7 cellular contexts compared by ENCODE assay signal in the genomic region with DNA sequence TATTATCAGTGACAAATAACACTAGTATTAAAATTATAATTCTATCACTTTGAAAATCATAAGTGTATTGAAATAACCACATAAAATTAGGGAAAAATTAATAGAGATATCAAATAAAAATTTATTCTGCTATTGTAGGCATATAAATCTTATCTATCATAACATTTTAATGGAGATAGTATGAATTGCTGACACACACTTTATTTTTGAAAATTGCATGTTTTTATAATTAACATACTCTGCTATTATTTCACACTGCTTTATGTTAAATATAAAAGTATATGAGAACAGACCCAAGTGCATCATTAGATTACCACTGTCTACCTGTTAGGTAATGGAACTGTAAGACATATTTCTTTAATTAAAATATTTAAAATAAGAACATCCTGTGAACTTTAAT.
"Had no signal": no experiment of that assay in that cellular context is flagged by ENCODE, and none has a peak within 500 bp of the region (broad histone marks: within the 10 kb centered on the region; RNA-seq: fewer than 3 reads in every experiment).

No MANE protein-coding gene starts in this region.

- FAIRE-seq: H1, H54, HTR-8/SVneo had no signal

- DNase-seq: H9, HCEC 1CT, KBM-7 had no signal

- H3K4me3 ChIP-seq: GM23338 had no signal

- ATAC-seq: GM23338 had no signal

- H2AFZ ChIP-seq: GM23338 had no signal

- H3K4me2 ChIP-seq: GM23338 had no signal
